In genomic region chr11:65642014-65642671, GRCh38 we compare ENCODE assay signal across 10 cellular contexts. TPM values are rescaled to one million over a fixed set of nuclear protein-coding genes. Genes with fewer than 3 reads are reported as not detected.
A peak's percentile ranks its signal among the peaks of the same experiment; 100 is the strongest.
DNase-seq lines count a peak whose midpoint lies in the region; ATAC-seq and TF ChIP-seq lines count a peak whose summit lies in the region.
"Had no signal": no experiment of that assay in that cellular context is flagged by ENCODE, and none has a peak within 500 bp of the region (broad histone marks: within the 10 kb centered on the region; RNA-seq: fewer than 3 reads in every experiment).

No MANE protein-coding gene starts in this region.

- H3K4me3 ChIP-seq in duodenal mucosa (ENCODE audit: low read depth in 1 of 2, low read length in 2 of 2), result peak overlapping the region; percentile 17 to 53

- H3K27me3 ChIP-seq in CD4-positive, alpha-beta T cell (ENCODE audit: control insufficient read depth, insufficient read depth, low read length), result no peaks in the 10 kb centered on the region
- H3K27me3 ChIP-seq in duodenal mucosa (ENCODE audit: control insufficient read depth in 1 of 2, insufficient read depth in 2 of 2, low read length in 2 of 2), result no peaks in the 10 kb centered on the region
- H3K27me3 ChIP-seq: foreskin keratinocyte had no signal

- H3K36me3 Mint-ChIP-seq in CD4-positive, alpha-beta T cell (ENCODE audit: low read depth), result peaks cover 64% of the 10 kb centered on the region
- no peaks in the 10 kb centered on the region for H3K36me3 Mint-ChIP-seq in natural killer cell treated with Interleukin-12 subunit alpha and Interleukin-12 subunit beta and Interleukin-15 and Interleukin-18, amount 100 ng/mL, for 72 hours

- ATAC-seq in CD4-positive, alpha-beta T cell (ENCODE audit: poor library complexity), result no peak
- no peak for ATAC-seq in natural killer cell treated with Interleukin-12 subunit alpha and Interleukin-12 subunit beta and Interleukin-15 and Interleukin-18, amount 100 ng/mL, for 72 hours
- ATAC-seq in HG02623 (IDR thresholded peaks at IDR 0.05; ENCODE audit: unreplicated experiment) (no peak), HG02885 (IDR thresholded peaks at IDR 0.05; ENCODE audit: poor library complexity, unreplicated experiment) (no peak), HG03571 (IDR thresholded peaks at IDR 0.05; ENCODE audit: unreplicated experiment) (no peak)
- ATAC-seq: foreskin keratinocyte had no signal

- H3K27ac Mint-ChIP-seq in CD4-positive, alpha-beta T cell, result peak overlapping the region; percentile 100
- H3K27ac Mint-ChIP-seq in natural killer cell treated with Interleukin-12 subunit alpha and Interleukin-12 subunit beta and Interleukin-15 and Interleukin-18, amount 100 ng/mL, for 72 hours, result peak overlapping the region; percentile 95 to 96

- peaks cover 58% of the 10 kb centered on the region for H3K4me1 Mint-ChIP-seq in CD4-positive, alpha-beta T cell (ENCODE audit: low read depth)
- H3K4me1 Mint-ChIP-seq in natural killer cell treated with Interleukin-12 subunit alpha and Interleukin-12 subunit beta and Interleukin-15 and Interleukin-18, amount 100 ng/mL, for 72 hours (ENCODE audit: low read depth in 2 of 2), result peaks cover 47 to 48% of the 10 kb centered on the region in 2 donors

- CTCF ChIA-PET in CD4-positive, alpha-beta T cell (lab: Charles Lee), result interaction anchor here (2.3 kb wide), 1 partner anchor 16 kb away, joined by 6 read pairs; no protein-coding TSS in a partner anchor

- POLR2A ChIA-PET in CD4-positive, alpha-beta T cell (lab: Charles Lee), result interaction anchor here (0.5 to 6.1 kb wide), 3 partner anchors 12 to 178 kb away, joined by 3 to 244 read pairs (median 3); partner anchors contain the start of gene RELA

- H3K9ac ChIP-seq in duodenal mucosa (ENCODE audit: low read depth in 1 of 2, low read length in 2 of 2), result no peak overlapping the region

- peak overlapping the region; percentile 95 for H3K27ac ChIP-seq in CD4-positive, alpha-beta T cell (ENCODE audit: low read depth, low read length)
- no peak overlapping the region for H3K27ac ChIP-seq in duodenal mucosa (ENCODE audit: low read depth, low read length)
- H3K27ac ChIP-seq: foreskin keratinocyte had no signal

- intact Hi-C loops in CD4-positive, alpha-beta T cell (cut with DNase I, micrococcal nuclease), result no loop called here

- TF ChIP-seq CTCF in CD4-positive, alpha-beta T cell (IDR thresholded peaks at IDR 0.05), result no peak

- peaks cover 0 to 9% of the 10 kb centered on the region in 2 donors for H3K36me3 ChIP-seq in duodenal mucosa (ENCODE audit: control insufficient read depth in 1 of 2, insufficient read depth in 2 of 2, low read length in 2 of 2)

- peaks cover 17 to 39% of the 10 kb centered on the region in 2 donors for H3K4me1 ChIP-seq in duodenal mucosa (ENCODE audit: control insufficient read depth in 1 of 2, insufficient read depth in 2 of 2, low read length in 2 of 2)

- DNase-seq in CD4-positive, alpha-beta T cell, result no peak
- peak; percentile 24 for DNase-seq in KG1 (lab: John Stamatoyannopoulos, UW)
- DNase-seq in natural killer cell treated with Interleukin-12 subunit alpha and Interleukin-12 subunit beta and Interleukin-15 and Interleukin-18, amount 100 ng/mL, for 72 hours (ENCODE audit: low spot score), result no peak
- no peak for DNase-seq in NCI-H1694 treated with DMSO at 0.1 percent for 48 hours (lab: John Stamatoyannopoulos, UW)
- DNase-seq: foreskin keratinocyte, NCI-H69 had no signal

- no peaks in the 10 kb centered on the region for H3K27me3 Mint-ChIP-seq in CD4-positive, alpha-beta T cell
- no peaks in the 10 kb centered on the region for H3K27me3 Mint-ChIP-seq in natural killer cell treated with Interleukin-12 subunit alpha and Interleukin-12 subunit beta and Interleukin-15 and Interleukin-18, amount 100 ng/mL, for 72 hours

- peak overlapping the region; percentile 86 for H3K4me3 Mint-ChIP-seq in CD4-positive, alpha-beta T cell
- H3K4me3 Mint-ChIP-seq in natural killer cell treated with Interleukin-12 subunit alpha and Interleukin-12 subunit beta and Interleukin-15 and Interleukin-18, amount 100 ng/mL, for 72 hours, result peak overlapping the region; percentile 88

- H3K9me3 ChIP-seq in CD4-positive, alpha-beta T cell (ENCODE audit: control insufficient read depth, low read length), result no peaks in the 10 kb centered on the region
- H3K9me3 ChIP-seq in duodenal mucosa (ENCODE audit: control insufficient read depth in 1 of 2, low read length in 2 of 2), result no peaks in the 10 kb centered on the region

- H3K9me3 Mint-ChIP-seq in CD4-positive, alpha-beta T cell, result no peaks in the 10 kb centered on the region
- H3K9me3 Mint-ChIP-seq in natural killer cell treated with Interleukin-12 subunit alpha and Interleukin-12 subunit beta and Interleukin-15 and Interleukin-18, amount 100 ng/mL, for 72 hours, result no peaks in the 10 kb centered on the region

RNA-seq across cellular contexts. Expression of gene SIPA1, which starts 4.2 kb away (rescaled TPM):
- total RNA-seq in CD4-positive, alpha-beta T cell, result 100 to 1,000 TPM; 272 to 298 TPM
- total RNA-seq in natural killer cell treated with Interleukin-12 subunit alpha and Interleukin-12 subunit beta and Interleukin-15 and Interleukin-18, amount 100 ng/mL, for 72 hours, result 100 to 1,000 TPM; 139 to 140 TPM

RNA-seq across cellular contexts. Expression of gene RELA, which starts 20.6 kb away (rescaled TPM):
- 100 to 1,000 TPM; 379 to 382 TPM for total RNA-seq in CD4-positive, alpha-beta T cell
- 10 to 100 TPM; 85.2 to 96.4 TPM for total RNA-seq in natural killer cell treated with Interleukin-12 subunit alpha and Interleukin-12 subunit beta and Interleukin-15 and Interleukin-18, amount 100 ng/mL, for 72 hours

RNA-seq across cellular contexts. Expression of gene PCNX3, which starts 26.6 kb away (rescaled TPM):
- 10 to 100 TPM; 37.3 to 40.5 TPM for total RNA-seq in CD4-positive, alpha-beta T cell
- 10 to 100 TPM; 65.1 to 96.9 TPM for total RNA-seq in natural killer cell treated with Interleukin-12 subunit alpha and Interleukin-12 subunit beta and Interleukin-15 and Interleukin-18, amount 100 ng/mL, for 72 hours

RNA-seq across cellular contexts. Expression of gene MAP3K11, which starts 28.1 kb away (rescaled TPM):
- 10 to 100 TPM; 45.2 to 45.8 TPM for total RNA-seq in CD4-positive, alpha-beta T cell
- total RNA-seq in natural killer cell treated with Interleukin-12 subunit alpha and Interleukin-12 subunit beta and Interleukin-15 and Interleukin-18, amount 100 ng/mL, for 72 hours, result 10 to 100 TPM; 81.1 to 83.3 TPM

RNA-seq across cellular contexts. Expression of gene KCNK7, which starts 46.5 kb away (rescaled TPM):
- 1 to 10 TPM; 4.9 to 5.0 TPM for total RNA-seq in CD4-positive, alpha-beta T cell
- 1 to 10 TPM; 2.3 to 2.8 TPM for total RNA-seq in natural killer cell treated with Interleukin-12 subunit alpha and Interleukin-12 subunit beta and Interleukin-15 and Interleukin-18, amount 100 ng/mL, for 72 hours
